In genomic region chr2:62362561-62362960, GRCh38 we compare ENCODE assay signal across 13 cellular contexts.
A peak's percentile ranks its signal among the peaks of the same experiment; 100 is the strongest.
DNase-seq lines count a peak whose midpoint lies in the region; ATAC-seq, FAIRE-seq and TF ChIP-seq lines count a peak whose summit lies in the region.
"Had no signal": no experiment of that assay in that cellular context is flagged by ENCODE, and none has a peak within 500 bp of the region (broad histone marks: within the 10 kb centered on the region; RNA-seq: fewer than 3 reads in every experiment).

No MANE protein-coding gene starts in this region.

- no peaks in the 10 kb centered on the region for H3K4me1 Mint-ChIP-seq in progenitor cell of endocrine pancreas (ENCODE audit: low read depth)
- H3K4me1 Mint-ChIP-seq: activated CD4-positive, alpha-beta T cell treated with anti-CD3 and anti-CD28 coated beads, Interleukin-2, amount 10 ng/mL, durations not matched to agents 24 days and 14 days had no signal

- no peak for TF ChIP-seq POLR2A in GM12892 (IDR thresholded peaks at IDR 0.05; ENCODE audit: low read depth, low read length)

- no peak overlapping the region for H3K27ac Mint-ChIP-seq in progenitor cell of endocrine pancreas
- H3K27ac Mint-ChIP-seq: activated CD4-positive, alpha-beta T cell treated with anti-CD3 and anti-CD28 coated beads, Interleukin-2, amount 10 ng/mL, durations not matched to agents 24 days and 14 days; activated naive CD8-positive, alpha-beta T cell had no signal

- FAIRE-seq in GM12892 (lab: Jason Lieb, UNC): peak; percentile 46

- H3K9me3 Mint-ChIP-seq in progenitor cell of endocrine pancreas (ENCODE audit: low read depth): no peaks in the 10 kb centered on the region
- H3K9me3 Mint-ChIP-seq: activated CD4-positive, alpha-beta T cell treated with anti-CD3 and anti-CD28 coated beads, Interleukin-2, amount 10 ng/mL, durations not matched to agents 24 days and 14 days had no signal

- no peak for DNase-seq in GM12892 (ENCODE audit: insufficient read length)
- DNase-seq in islet precursor cell: peak; percentile 76
- DNase-seq in stimulated activated CD4-positive, alpha-beta T cell treated with anti-CD3 and anti-CD28 coated beads, Interleukin-15, amount 100 ng/mL, for 24 hours: no peak
- no peak for DNase-seq in NCI-H446 (lab: John Stamatoyannopoulos, UW)
- no peak for DNase-seq in progenitor cell of endocrine pancreas (ENCODE audit: low spot score, unreplicated experiment)
- no peak for DNase-seq in A172 (ENCODE audit: low spot score)
- DNase-seq: activated CD4-positive, alpha-beta T cell treated with anti-CD3 and anti-CD28 coated beads, Interleukin-2, amount 10 ng/mL, durations not matched to agents 24 days and 14 days; hypothalamus; naive thymus-derived CD8-positive, alpha-beta T cell; spleen had no signal

- TF ChIP-seq CTCF in progenitor cell of endocrine pancreas (IDR thresholded peaks at IDR 0.05; ENCODE audit: unreplicated experiment): no peak

- no peak overlapping the region for H3K4me3 Mint-ChIP-seq in progenitor cell of endocrine pancreas (ENCODE audit: low read depth)
- H3K4me3 Mint-ChIP-seq: activated CD4-positive, alpha-beta T cell treated with anti-CD3 and anti-CD28 coated beads, Interleukin-2, amount 10 ng/mL, durations not matched to agents 24 days and 14 days; activated naive CD8-positive, alpha-beta T cell; naive thymus-derived CD8-positive, alpha-beta T cell had no signal

- peak; percentile 27 for ATAC-seq in GM21576 (IDR thresholded peaks at IDR 0.05; ENCODE audit: unreplicated experiment)
- ATAC-seq in HG03558 (IDR thresholded peaks at IDR 0.05; ENCODE audit: extremely low read depth, unreplicated experiment): peak; percentile 25
- ATAC-seq: naive thymus-derived CD8-positive, alpha-beta T cell had no signal

- H3K36me3 Mint-ChIP-seq in progenitor cell of endocrine pancreas (ENCODE audit: insufficient read depth): no peaks in the 10 kb centered on the region
- H3K36me3 Mint-ChIP-seq: activated naive CD8-positive, alpha-beta T cell; naive thymus-derived CD8-positive, alpha-beta T cell had no signal

- no peaks in the 10 kb centered on the region for H3K27me3 Mint-ChIP-seq in progenitor cell of endocrine pancreas
- H3K27me3 Mint-ChIP-seq: activated CD4-positive, alpha-beta T cell treated with anti-CD3 and anti-CD28 coated beads, Interleukin-2, amount 10 ng/mL, durations not matched to agents 24 days and 14 days; activated naive CD8-positive, alpha-beta T cell had no signal
